ENCODE assay signal across 20 cellular contexts in the genomic region with DNA sequence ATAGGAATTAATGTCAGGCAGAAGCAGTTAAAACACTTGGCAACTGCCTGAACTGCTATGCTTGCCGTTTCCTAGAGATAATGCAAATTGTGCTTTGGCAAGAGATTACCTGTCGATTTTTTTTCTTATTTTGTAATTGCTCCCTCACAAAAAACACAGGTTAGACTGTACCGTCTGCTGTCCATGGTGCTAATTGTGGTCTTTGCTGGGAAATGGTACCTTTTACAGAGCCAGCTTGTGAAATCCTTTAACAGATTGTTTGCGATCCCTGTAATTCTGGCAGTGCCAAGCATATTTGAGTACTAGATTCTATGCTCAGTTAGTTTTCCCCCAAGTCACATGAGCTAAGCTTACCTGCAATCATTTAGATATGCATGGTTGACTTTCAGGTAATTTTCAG.
DNase-seq lines count a peak whose midpoint lies in the region; ATAC-seq and TF ChIP-seq lines count a peak whose summit lies in the region.
"Had no signal": no experiment of that assay in that cellular context is flagged by ENCODE, and none has a peak within 500 bp of the region (broad histone marks: within the 10 kb centered on the region; RNA-seq: fewer than 3 reads in every experiment).

No MANE protein-coding gene starts in this region.

- H3K4me1 ChIP-seq in GM23338 (ENCODE audit: insufficient read depth), result peaks cover 17% of the 10 kb centered on the region
- H3K4me1 ChIP-seq: stomach had no signal

- 0 out of 2 replicates have a peak overlapping the region, but pooled peaks have one; percentile 17 for H3K27ac Mint-ChIP-seq in GM23338
- H3K27ac Mint-ChIP-seq: activated CD4-positive, alpha-beta memory T cell treated with anti-CD3 and anti-CD28 coated beads, Interleukin-2, amount 10 ng/mL, durations not matched to agents 7 days and 5 days; activated naive CD4-positive, alpha-beta T cell treated with anti-CD3 and anti-CD28 coated beads for 36 hours; T-helper 2 cell treated with Interferon-gamma antibody and Interleukin-4, amounts not matched to agents 5 μg/mL and 100 μg/mL, for 36 hours had no signal

- no peaks in the 10 kb centered on the region for H4K20me1 ChIP-seq in GM23338 (replicated peaks; ENCODE audit: insufficient read depth)

- no peak overlapping the region for H3K4me3 Mint-ChIP-seq in GM23338
- no peak overlapping the region for H3K4me3 Mint-ChIP-seq in activated T-cell treated with anti-CD3 and anti-CD28 coated beads, Interleukin-2, amount 50 U/mL, for 4 hours
- H3K4me3 Mint-ChIP-seq: activated CD4-positive, alpha-beta memory T cell treated with anti-CD3 and anti-CD28 coated beads, Interleukin-2, amount 10 ng/mL, durations not matched to agents 7 days and 5 days; activated naive CD4-positive, alpha-beta T cell treated with anti-CD3 and anti-CD28 coated beads for 36 hours; central memory CD8-positive, alpha-beta T cell; T-helper 2 cell treated with Interferon-gamma antibody and Interleukin-4, amounts not matched to agents 5 μg/mL and 100 μg/mL, for 36 hours had no signal

- H3K4me1 Mint-ChIP-seq in GM23338, result peaks cover 30% of the 10 kb centered on the region
- H3K4me1 Mint-ChIP-seq in activated T-cell treated with anti-CD3 and anti-CD28 coated beads, Interleukin-2, amount 50 U/mL, for 4 hours (ENCODE audit: low read depth), result no peaks in the 10 kb centered on the region
- H3K4me1 Mint-ChIP-seq: activated CD4-positive, alpha-beta memory T cell treated with anti-CD3 and anti-CD28 coated beads, Interleukin-2, amount 10 ng/mL, durations not matched to agents 7 days and 5 days; central memory CD8-positive, alpha-beta T cell had no signal

- peak; percentile 71 for DNase-seq in GM23338 (ENCODE audit: low spot score)
- DNase-seq in Kasumi-1 (lab: John Stamatoyannopoulos, UW), result peak; percentile 19 to 24
- peak; percentile 36 for DNase-seq in RWPE1 (ENCODE audit: low spot score)
- peak; percentile 52 for DNase-seq in islet precursor cell
- DNase-seq in T-helper 9 cell, result no peak
- no peak for DNase-seq in activated T-cell treated with anti-CD3 and anti-CD28 coated beads, Interleukin-2, amount 50 U/mL, for 4 hours
- no peak for DNase-seq in NCI-H524 treated with DMSO at 0.1 percent for 48 hours (lab: John Stamatoyannopoulos, UW)
- DNase-seq: activated CD4-positive, alpha-beta memory T cell treated with anti-CD3 and anti-CD28 coated beads, Interleukin-2, amount 10 ng/mL, durations not matched to agents 7 days and 5 days; activated naive CD4-positive, alpha-beta T cell treated with anti-CD3 and anti-CD28 coated beads for 36 hours; glutamatergic neuron; NCI-H2171; stomach had no signal

- peak; percentile 75 for ATAC-seq in GM23338
- no peak for ATAC-seq in activated T-cell treated with anti-CD3 and anti-CD28 coated beads, Interleukin-2, amount 50 U/mL, for 4 hours
- ATAC-seq: left lobe of liver, Panc1 had no signal

- no peaks in the 10 kb centered on the region for H3K9me2 ChIP-seq in GM23338 (ENCODE audit: insufficient read depth)

- H3K9me3 Mint-ChIP-seq in GM23338, result no peaks in the 10 kb centered on the region
- peaks cover 2% of the 10 kb centered on the region for H3K9me3 Mint-ChIP-seq in activated T-cell treated with anti-CD3 and anti-CD28 coated beads, Interleukin-2, amount 50 U/mL, for 4 hours

- POLR2A ChIA-PET in RWPE1 (lab: Yijun Ruan, JAX; ENCODE audit: low non-redundant PET), result no interaction called here

- H3K36me3 Mint-ChIP-seq in GM23338 (ENCODE audit: low read depth), result no peaks in the 10 kb centered on the region
- no peaks in the 10 kb centered on the region for H3K36me3 Mint-ChIP-seq in activated T-cell treated with anti-CD3 and anti-CD28 coated beads, Interleukin-2, amount 50 U/mL, for 4 hours (ENCODE audit: insufficient read depth)

- CTCF ChIA-PET in RWPE1 (lab: Yijun Ruan, JAX), result no interaction called here

- no peaks in the 10 kb centered on the region for H3K27me3 ChIP-seq in GM23338 (ENCODE audit: insufficient read depth)
- H3K27me3 ChIP-seq: neutrophil, stomach had no signal

- H3K79me2 ChIP-seq in GM23338 (replicated peaks; ENCODE audit: insufficient read depth), result no peaks in the 10 kb centered on the region

- no peaks in the 10 kb centered on the region for H3F3A ChIP-seq in GM23338 (replicated peaks; ENCODE audit: low read depth)

- peaks cover 2% of the 10 kb centered on the region for H3K27me3 Mint-ChIP-seq in GM23338 (ENCODE audit: insufficient read depth, low read depth, poor library complexity)
- no peaks in the 10 kb centered on the region for H3K27me3 Mint-ChIP-seq in activated T-cell treated with anti-CD3 and anti-CD28 coated beads, Interleukin-2, amount 50 U/mL, for 4 hours (ENCODE audit: low read depth)
- H3K27me3 Mint-ChIP-seq: activated CD4-positive, alpha-beta memory T cell treated with anti-CD3 and anti-CD28 coated beads, Interleukin-2, amount 10 ng/mL, durations not matched to agents 7 days and 5 days; central memory CD8-positive, alpha-beta T cell had no signal

- TF ChIP-seq CTCF in GM23338 (conservative IDR thresholded peaks at IDR 0.05; ENCODE audit: low read depth in 2 of 2) (no peak), RWPE1 (conservative IDR thresholded peaks at IDR 0.05; ENCODE audit: low read depth) (no peak)

- H3K36me3 ChIP-seq in GM23338 (ENCODE audit: insufficient read depth), result no peaks in the 10 kb centered on the region
- H3K36me3 ChIP-seq: neutrophil, stomach had no signal

- H3K27ac ChIP-seq in GM23338 (ENCODE audit: low read depth) (peak overlapping the region; percentile 5; the same call in 1 of the 2 replicates), RWPE1 (no peak overlapping the region)
- H3K27ac ChIP-seq: C4-2B, KMS-11, neutrophil, skin epidermis, stomach had no signal

- no peak overlapping the region for H3K4me2 ChIP-seq in GM23338
- H3K4me2 ChIP-seq: KMS-11 had no signal

- H2AFZ ChIP-seq in GM23338, result no peak overlapping the region

- H3K4me3 ChIP-seq in GM23338, result no peak overlapping the region
- H3K4me3 ChIP-seq: skin epidermis, stomach had no signal

TF ChIP-seq in GM23338, 12 proteins besides CTCF, POLR2A, EP300 and RAD21:
- TF ChIP-seq, protein P1, sequence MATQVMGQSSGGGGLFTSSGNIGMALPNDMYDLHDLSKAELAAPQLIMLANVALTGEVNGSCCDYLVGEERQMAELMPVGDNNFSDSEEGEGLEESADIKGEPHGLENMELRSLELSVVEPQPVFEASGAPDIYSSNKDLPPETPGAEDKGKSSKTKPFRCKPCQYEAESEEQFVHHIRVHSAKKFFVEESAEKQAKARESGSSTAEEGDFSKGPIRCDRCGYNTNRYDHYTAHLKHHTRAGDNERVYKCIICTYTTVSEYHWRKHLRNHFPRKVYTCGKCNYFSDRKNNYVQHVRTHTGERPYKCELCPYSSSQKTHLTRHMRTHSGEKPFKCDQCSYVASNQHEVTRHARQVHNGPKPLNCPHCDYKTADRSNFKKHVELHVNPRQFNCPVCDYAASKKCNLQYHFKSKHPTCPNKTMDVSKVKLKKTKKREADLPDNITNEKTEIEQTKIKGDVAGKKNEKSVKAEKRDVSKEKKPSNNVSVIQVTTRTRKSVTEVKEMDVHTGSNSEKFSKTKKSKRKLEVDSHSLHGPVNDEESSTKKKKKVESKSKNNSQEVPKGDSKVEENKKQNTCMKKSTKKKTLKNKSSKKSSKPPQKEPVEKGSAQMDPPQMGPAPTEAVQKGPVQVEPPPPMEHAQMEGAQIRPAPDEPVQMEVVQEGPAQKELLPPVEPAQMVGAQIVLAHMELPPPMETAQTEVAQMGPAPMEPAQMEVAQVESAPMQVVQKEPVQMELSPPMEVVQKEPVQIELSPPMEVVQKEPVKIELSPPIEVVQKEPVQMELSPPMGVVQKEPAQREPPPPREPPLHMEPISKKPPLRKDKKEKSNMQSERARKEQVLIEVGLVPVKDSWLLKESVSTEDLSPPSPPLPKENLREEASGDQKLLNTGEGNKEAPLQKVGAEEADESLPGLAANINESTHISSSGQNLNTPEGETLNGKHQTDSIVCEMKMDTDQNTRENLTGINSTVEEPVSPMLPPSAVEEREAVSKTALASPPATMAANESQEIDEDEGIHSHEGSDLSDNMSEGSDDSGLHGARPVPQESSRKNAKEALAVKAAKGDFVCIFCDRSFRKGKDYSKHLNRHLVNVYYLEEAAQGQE (IDR thresholded peaks at IDR 0.05; ENCODE audit: unreplicated experiment), result peak; percentile 89
- no peak for TF ChIP-seq POLR2AphosphoS5 (IDR thresholded peaks at IDR 0.05; ENCODE audit: low read depth)

Comparison
In these comparisons a context has a peak if more than half of its experiments do, and no peak if none do; other contexts are left out.
1. DNase-seq: peak in GM23338 (single experiment), Kasumi-1 (2 of 2), RWPE1 (single experiment) and islet precursor cell (single experiment); none in T-helper 9 cell (single experiment), activated T-cell treated with anti-CD3 and anti-CD28 coated beads, Interleukin-2, amount 50 U/mL, for 4 hours (single experiment) and NCI-H524 treated with DMSO at 0.1 percent for 48 hours (single experiment).